ENCODE assay signal across 1 cellular context in the genomic region with DNA sequence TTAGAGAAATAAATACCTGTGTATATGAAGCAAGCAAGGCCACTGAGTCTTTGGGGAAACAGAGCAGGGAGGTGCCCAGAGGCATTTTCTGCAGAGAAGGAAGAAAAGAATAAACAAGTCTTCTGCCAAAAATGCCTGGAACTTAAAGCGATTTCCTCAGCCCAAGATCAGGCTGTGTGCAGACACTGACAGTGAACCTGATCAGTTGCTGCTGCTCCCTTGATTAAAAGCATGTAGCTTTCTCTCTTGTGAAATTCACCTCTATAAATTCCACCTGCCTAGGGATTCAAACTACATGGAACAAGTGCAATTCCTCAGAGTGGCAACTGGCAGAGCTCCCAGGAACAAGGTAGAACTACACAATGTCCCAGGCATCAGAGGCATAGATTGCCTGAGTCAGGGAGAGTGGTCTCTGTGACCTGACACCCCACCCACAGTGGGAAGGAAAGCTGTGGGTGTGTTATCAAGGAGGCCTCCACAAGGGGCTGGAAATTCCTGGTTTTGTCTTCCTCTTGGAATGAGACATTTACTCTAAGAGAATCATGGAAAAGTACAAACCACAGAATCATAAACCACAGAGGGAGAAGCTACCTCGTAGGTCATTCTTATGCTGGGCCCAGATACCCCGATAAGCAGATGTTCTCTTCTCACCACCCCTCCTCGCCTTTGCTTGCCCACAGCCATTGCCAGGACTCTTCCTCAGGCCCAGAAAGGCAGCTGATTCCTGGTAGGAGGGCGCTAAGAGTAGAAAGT.
TF ChIP-seq lines count a peak whose summit lies in the region.

No MANE protein-coding gene starts in this region.

TF ChIP-seq in GM12878, 131 proteins besides CTCF, POLR2A, EP300 and RAD21 (continued from another document):
- TF ChIP-seq RUNX3 (IDR thresholded peaks at IDR 0.05; ENCODE audit: low read length), result 0 out of 2 replicates have a peak, but pooled peaks have one; percentile 14
